Comparison of ENCODE assay signal across 12 cellular contexts in genomic region chr11:82969811-82970210, GRCh38.
A peak's percentile ranks its signal among the peaks of the same experiment; 100 is the strongest.
DNase-seq lines count a peak whose midpoint lies in the region; ATAC-seq and TF ChIP-seq lines count a peak whose summit lies in the region.
"Had no signal": no experiment of that assay in that cellular context is flagged by ENCODE, and none has a peak within 500 bp of the region (broad histone marks: within the 10 kb centered on the region; RNA-seq: fewer than 3 reads in every experiment).

No MANE protein-coding gene starts in this region.

- no peak overlapping the region for H3K56ac ChIP-seq in mesendoderm (ENCODE audit: low read length)

- H4K8ac ChIP-seq in mesendoderm (ENCODE audit: low read depth, low read length), result no peak overlapping the region

- no peaks in the 10 kb centered on the region for H3K27me3 ChIP-seq in OCI-LY3 (ENCODE audit: low read depth, low read length)
- H3K27me3 ChIP-seq in right cardiac atrium (ENCODE audit: control insufficient read depth, insufficient read depth), result no peaks in the 10 kb centered on the region
- H3K27me3 ChIP-seq in mesendoderm (ENCODE audit: insufficient read depth, low read length, poor library complexity), result no peaks in the 10 kb centered on the region

- H3K4me2 ChIP-seq in OCI-LY3 (ENCODE audit: low read length) (peak overlapping the region; percentile 74), mesendoderm (ENCODE audit: low read length) (no peak overlapping the region)

- WGBS in right cardiac atrium, result 88% methylated on average over 4 of the region's 4 CpGs
- no CpG with 5 or more reads among the region's 4 CpGs for WGBS in mesendoderm (ENCODE audit: extremely low coverage, insufficient coverage, low lambda C conversion rate)

- no peak overlapping the region for H3K23ac ChIP-seq in mesendoderm (ENCODE audit: low read length)

- TF ChIP-seq CTCF in GM13977 (IDR thresholded peaks at IDR 0.05; ENCODE audit: extremely low read depth, insufficient read depth, missing control alignments) (no peak), OCI-LY3 (IDR thresholded peaks at IDR 0.05; ENCODE audit: low read depth, low read length) (no peak)

- no peak overlapping the region for H3K18ac ChIP-seq in mesendoderm (ENCODE audit: low read length)

- no peak overlapping the region for H2AK5ac ChIP-seq in mesendoderm (ENCODE audit: low read length)

- intact Hi-C loops in right cardiac atrium (cut with DNase I) (no loop called here), Right ventricle myocardium inferior (cut with DNase I) (no loop called here)

- peak overlapping the region; percentile 91 for H3K27ac ChIP-seq in OCI-LY3 (ENCODE audit: low read length)
- no peak overlapping the region for H3K27ac ChIP-seq in right cardiac atrium (ENCODE audit: low read length)
- H3K27ac ChIP-seq in mesendoderm (ENCODE audit: low read depth, low read length), result no peak overlapping the region

- H3K9me3 ChIP-seq in OCI-LY3 (ENCODE audit: insufficient read depth, low read length) (no peaks in the 10 kb centered on the region), right cardiac atrium (ENCODE audit: control insufficient read depth, low read length) (no peaks in the 10 kb centered on the region)
- H3K9me3 ChIP-seq: Caco-2 had no signal

- H3K4me1 ChIP-seq in OCI-LY3 (ENCODE audit: low read length) (peaks cover 72% of the 10 kb centered on the region), right cardiac atrium (ENCODE audit: control insufficient read depth, insufficient read depth, low read length) (no peaks in the 10 kb centered on the region), mesendoderm (ENCODE audit: control insufficient read depth, low read depth, low read length) (no peaks in the 10 kb centered on the region)
- H3K4me1 ChIP-seq: Caco-2 had no signal

- in situ Hi-C loops in GM13977 (cut with MboI; ENCODE audit: low pct_unique_long_range_greater_than_20kb, low sequenced_read_pairs, unreplicated experiment), result no loop called here

- peak overlapping the region; percentile 69 for H3K4me3 ChIP-seq in OCI-LY3 (ENCODE audit: low read length)
- H3K4me3 ChIP-seq in right cardiac atrium (ENCODE audit: low read length), result no peak overlapping the region
- no peak overlapping the region for H3K4me3 ChIP-seq in mesendoderm (ENCODE audit: low read length)

- H3K79me2 ChIP-seq in OCI-LY3 (ENCODE audit: low read length), result peaks cover 67% of the 10 kb centered on the region
- no peaks in the 10 kb centered on the region for H3K79me2 ChIP-seq in mesendoderm (ENCODE audit: control insufficient read depth, insufficient read depth, low read length)

- DNase-seq in GM13977 (ENCODE audit: low spot score) (peak; percentile 73), right cardiac atrium (no peak), NCI-H1105 (lab: John Stamatoyannopoulos, UW) (no peak), Right ventricle myocardium inferior (ENCODE audit: missing footprints) (no peak), mesendoderm (no peak)
- DNase-seq: activated T-cell treated with anti-CD3 and anti-CD28 coated beads for 4 hours, Caco-2, HCEC 1CT, NCI-H1436 treated with DMSO at 0.1 percent for 48 hours had no signal

- no peak overlapping the region for H3K4ac ChIP-seq in mesendoderm (ENCODE audit: low read depth, low read length)

- no peak overlapping the region for H4K5ac ChIP-seq in mesendoderm (ENCODE audit: low read length)

- H2BK120ac ChIP-seq in mesendoderm (ENCODE audit: low read depth, low read length), result no peak overlapping the region

- H2BK15ac ChIP-seq in mesendoderm (replicated peaks; ENCODE audit: low read depth), result no peak overlapping the region

- H3K9ac ChIP-seq in OCI-LY3 (ENCODE audit: low read length) (peak overlapping the region; percentile 78), mesendoderm (ENCODE audit: low read length) (no peak overlapping the region)

- no peaks in the 10 kb centered on the region for H3K79me1 ChIP-seq in mesendoderm (ENCODE audit: low read length)

- H2AFZ ChIP-seq in OCI-LY3 (ENCODE audit: low read depth, low read length), result no peak overlapping the region

- no peaks in the 10 kb centered on the region for H4K20me1 ChIP-seq in OCI-LY3 (ENCODE audit: insufficient read depth, low read length)

- no peak overlapping the region for H2BK5ac ChIP-seq in mesendoderm (ENCODE audit: low read length)

- H3K36me3 ChIP-seq in OCI-LY3 (replicated peaks; ENCODE audit: low read depth, low read length), result peaks cover 40% of the 10 kb centered on the region
- H3K36me3 ChIP-seq in mesendoderm (ENCODE audit: control insufficient read depth, insufficient read depth, low read length), result no peaks in the 10 kb centered on the region

- ATAC-seq in GM19438 (IDR thresholded peaks at IDR 0.05; ENCODE audit: low read depth, unreplicated experiment), result peak; percentile 84
- peak; percentile 98 for ATAC-seq in HG02973 (IDR thresholded peaks at IDR 0.05; ENCODE audit: unreplicated experiment)
- ATAC-seq in right cardiac atrium, result no peak
- ATAC-seq in Right ventricle myocardium inferior, result no peak

Comparison
In these comparisons a context has a peak if more than half of its experiments do, and no peak if none do; other contexts are left out.
1. ATAC-seq: peak in GM19438 (single experiment) and HG02973 (single experiment); none in right cardiac atrium (0 of 2) and Right ventricle myocardium inferior (single experiment).